16 cellular contexts compared by ENCODE assay signal in the genomic region with DNA sequence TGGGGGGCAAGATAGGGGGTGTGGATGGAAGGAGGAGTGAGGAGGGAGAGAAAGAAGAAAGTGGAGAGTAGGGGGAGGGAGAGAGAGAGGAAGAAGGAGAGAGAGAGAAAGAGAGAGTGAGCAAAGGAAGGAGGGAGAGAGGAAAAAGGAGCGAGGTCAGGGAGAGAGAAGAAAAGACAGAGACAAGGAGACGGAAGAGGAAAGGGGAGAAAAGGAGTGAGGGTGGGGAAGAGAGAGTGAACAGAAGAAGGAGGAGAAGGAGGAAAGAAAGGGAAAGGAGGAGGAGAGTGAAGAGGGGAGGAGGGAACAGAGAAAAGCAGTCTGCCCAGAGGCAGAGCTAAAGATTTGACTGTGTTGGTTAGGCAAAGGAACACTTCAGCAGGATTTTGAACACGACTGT.
DNase-seq lines count a peak whose midpoint lies in the region; TF ChIP-seq lines count a peak whose summit lies in the region.
"Had no signal": no experiment of that assay in that cellular context is flagged by ENCODE, and none has a peak within 500 bp of the region (broad histone marks: within the 10 kb centered on the region; RNA-seq: fewer than 3 reads in every experiment).

No MANE protein-coding gene starts in this region.

- WGBS in prostate gland = 74% methylated on average over 3 of the region's 3 CpGs

- H3K27ac Mint-ChIP-seq in activated naive CD4-positive, alpha-beta T cell treated with anti-CD3 and anti-CD28 coated beads, Interleukin-2, amount 10 ng/mL, durations not matched to agents 7 days and 5 days = peak overlapping the region; percentile 60
- H3K27ac Mint-ChIP-seq in activated naive CD4-positive, alpha-beta T cell treated with anti-CD3 and anti-CD28 coated beads for 36 hours = no peak overlapping the region
- H3K27ac Mint-ChIP-seq in dendritic cell treated with granulocyte-macrophage colony-stimulating factor and Interleukin-4, amounts not matched to agents 40 ng/mL and 50 ng/mL, for 4 days = peak overlapping the region; percentile 64
- peak overlapping the region in 2 of 3 experiments; percentile 38 to 84 for H3K27ac Mint-ChIP-seq in nephron
- H3K27ac Mint-ChIP-seq: GM23338 had no signal

- CTCF ChIA-PET in activated naive CD4-positive, alpha-beta T cell treated with anti-CD3 and anti-CD28 coated beads, Interleukin-2, amount 10 ng/mL, durations not matched to agents 7 days and 5 days (lab: Charles Lee) = interaction anchor here (2.4 kb wide), 1 partner anchor 184 kb away, joined by 10 read pairs; no protein-coding TSS in a partner anchor
- CTCF ChIA-PET in activated naive CD4-positive, alpha-beta T cell treated with anti-CD3 and anti-CD28 coated beads for 36 hours (lab: Charles Lee) = interaction anchor here (0.6 to 2.2 kb wide), 3 partner anchors 82 to 318 kb away, joined by 3 to 16 read pairs (median 4); no protein-coding TSS in a partner anchor
- CTCF ChIA-PET in HEK293 (lab: Yijun Ruan, JAX) = interaction anchor here (1.2 kb wide), 1 partner anchor 10 kb away, joined by 4 read pairs; no protein-coding TSS in a partner anchor

- no peaks in the 10 kb centered on the region for H3K9me3 Mint-ChIP-seq in activated naive CD4-positive, alpha-beta T cell treated with anti-CD3 and anti-CD28 coated beads, Interleukin-2, amount 10 ng/mL, durations not matched to agents 7 days and 5 days
- no peaks in the 10 kb centered on the region for H3K9me3 Mint-ChIP-seq in activated naive CD4-positive, alpha-beta T cell treated with anti-CD3 and anti-CD28 coated beads for 36 hours
- H3K9me3 Mint-ChIP-seq in dendritic cell treated with granulocyte-macrophage colony-stimulating factor and Interleukin-4, amounts not matched to agents 40 ng/mL and 50 ng/mL, for 4 days = no peaks in the 10 kb centered on the region
- H3K9me3 Mint-ChIP-seq in nephron = no peaks in the 10 kb centered on the region
- H3K9me3 Mint-ChIP-seq: GM23338 had no signal

- H3K4me3 ChIP-seq in HEK293 (ENCODE audit: low read depth, low read length) = no peak overlapping the region
- no peak overlapping the region for H3K4me3 ChIP-seq in prostate gland
- H3K4me3 ChIP-seq: BLaER1, GM23338 had no signal

- intact Hi-C loops in activated naive CD4-positive, alpha-beta T cell treated with anti-CD3 and anti-CD28 coated beads for 36 hours (cut with micrococcal nuclease) = loop anchor here (10.0 kb wide), 1 partner anchor 318 kb away; no protein-coding TSS in a partner anchor
- intact Hi-C loops in dendritic cell treated with granulocyte-macrophage colony-stimulating factor and Interleukin-4, amounts not matched to agents 40 ng/mL and 50 ng/mL, for 4 days (cut with micrococcal nuclease) = loop anchor here (10.0 kb wide), 1 partner anchor 178 kb away; the partner anchor contains the start of gene MID1IP1
- intact Hi-C loops in prostate gland (cut with DNase I) = no loop called here

- TF ChIP-seq POLR2A in prostate gland (IDR thresholded peaks at IDR 0.05) = no peak

- H3K27me3 Mint-ChIP-seq in activated naive CD4-positive, alpha-beta T cell treated with anti-CD3 and anti-CD28 coated beads, Interleukin-2, amount 10 ng/mL, durations not matched to agents 7 days and 5 days = peaks cover 4% of the 10 kb centered on the region
- no peaks in the 10 kb centered on the region for H3K27me3 Mint-ChIP-seq in activated naive CD4-positive, alpha-beta T cell treated with anti-CD3 and anti-CD28 coated beads for 36 hours (ENCODE audit: low read depth)
- H3K27me3 Mint-ChIP-seq in dendritic cell treated with granulocyte-macrophage colony-stimulating factor and Interleukin-4, amounts not matched to agents 40 ng/mL and 50 ng/mL, for 4 days = peaks cover 2% of the 10 kb centered on the region
- peaks cover 4% of the 10 kb centered on the region for H3K27me3 Mint-ChIP-seq in nephron (ENCODE audit: low read depth)

- H3K36me3 Mint-ChIP-seq in activated naive CD4-positive, alpha-beta T cell treated with anti-CD3 and anti-CD28 coated beads, Interleukin-2, amount 10 ng/mL, durations not matched to agents 7 days and 5 days = no peaks in the 10 kb centered on the region
- no peaks in the 10 kb centered on the region for H3K36me3 Mint-ChIP-seq in activated naive CD4-positive, alpha-beta T cell treated with anti-CD3 and anti-CD28 coated beads for 36 hours (ENCODE audit: low read depth)
- H3K36me3 Mint-ChIP-seq in dendritic cell treated with granulocyte-macrophage colony-stimulating factor and Interleukin-4, amounts not matched to agents 40 ng/mL and 50 ng/mL, for 4 days (ENCODE audit: low read depth) = no peaks in the 10 kb centered on the region
- no peaks in the 10 kb centered on the region for H3K36me3 Mint-ChIP-seq in nephron (ENCODE audit: low read depth)
- H3K36me3 Mint-ChIP-seq: CD8-positive, alpha-beta memory T cell had no signal

- POLR2A ChIA-PET in HEK293 (lab: Yijun Ruan, JAX) = no interaction called here

- no peaks in the 10 kb centered on the region for H3K9me3 ChIP-seq in HEK293 (ENCODE audit: control insufficient read depth, insufficient read depth, low read depth, low read length)
- H3K9me3 ChIP-seq in prostate gland = no peaks in the 10 kb centered on the region
- H3K9me3 ChIP-seq: BLaER1, Caco-2 had no signal

- H3K27ac ChIP-seq in HEK293 (ENCODE audit: extremely low read depth, low read depth, low read length) = no peak overlapping the region
- no peak overlapping the region for H3K27ac ChIP-seq in prostate gland
- H3K27ac ChIP-seq: BLaER1 had no signal

- H3K4me1 Mint-ChIP-seq in activated naive CD4-positive, alpha-beta T cell treated with anti-CD3 and anti-CD28 coated beads, Interleukin-2, amount 10 ng/mL, durations not matched to agents 7 days and 5 days = no peaks in the 10 kb centered on the region
- peaks cover 2% of the 10 kb centered on the region for H3K4me1 Mint-ChIP-seq in activated naive CD4-positive, alpha-beta T cell treated with anti-CD3 and anti-CD28 coated beads for 36 hours (ENCODE audit: low read depth)
- peaks cover 13% of the 10 kb centered on the region for H3K4me1 Mint-ChIP-seq in dendritic cell treated with granulocyte-macrophage colony-stimulating factor and Interleukin-4, amounts not matched to agents 40 ng/mL and 50 ng/mL, for 4 days (ENCODE audit: low read depth)
- H3K4me1 Mint-ChIP-seq in nephron = no peaks in the 10 kb centered on the region
- H3K4me1 Mint-ChIP-seq: CD8-positive, alpha-beta memory T cell had no signal

- no peak for TF ChIP-seq CTCF in HEK293 (tag by site-specific recombination; IDR thresholded peaks at IDR 0.05)
- TF ChIP-seq CTCF in nephron (IDR thresholded peaks at IDR 0.05; ENCODE audit: unreplicated experiment in 3 of 3) = no peak
- no peak for TF ChIP-seq CTCF in prostate gland (IDR thresholded peaks at IDR 0.05)

- no peak overlapping the region for H3K4me3 Mint-ChIP-seq in activated naive CD4-positive, alpha-beta T cell treated with anti-CD3 and anti-CD28 coated beads, Interleukin-2, amount 10 ng/mL, durations not matched to agents 7 days and 5 days
- no peak overlapping the region for H3K4me3 Mint-ChIP-seq in activated naive CD4-positive, alpha-beta T cell treated with anti-CD3 and anti-CD28 coated beads for 36 hours
- H3K4me3 Mint-ChIP-seq in dendritic cell treated with granulocyte-macrophage colony-stimulating factor and Interleukin-4, amounts not matched to agents 40 ng/mL and 50 ng/mL, for 4 days = no peak overlapping the region
- H3K4me3 Mint-ChIP-seq in nephron = no peak overlapping the region
- H3K4me3 Mint-ChIP-seq: CD8-positive, alpha-beta memory T cell; GM23338 had no signal

- H3K4me1 ChIP-seq in HEK293 (ENCODE audit: control insufficient read depth, insufficient read depth, low read length) (no peaks in the 10 kb centered on the region), prostate gland (replicated peaks) (no peaks in the 10 kb centered on the region)

- H3K27me3 ChIP-seq in prostate gland (replicated peaks; ENCODE audit: insufficient read depth) = no peaks in the 10 kb centered on the region
- H3K27me3 ChIP-seq: BLaER1 had no signal

- no peak for DNase-seq in activated naive CD4-positive, alpha-beta T cell treated with anti-CD3 and anti-CD28 coated beads, Interleukin-2, amount 10 ng/mL, durations not matched to agents 7 days and 5 days
- no peak for DNase-seq in activated naive CD4-positive, alpha-beta T cell treated with anti-CD3 and anti-CD28 coated beads for 36 hours
- DNase-seq in activated gamma-delta T cell (lab: John Stamatoyannopoulos, UW) (no peak), prostate gland (ENCODE audit: low spot score) (no peak)
- DNase-seq in NK-92 treated with Interleukin-12 subunit alpha and Interleukin-12 subunit beta, amount 100 ng/mL, for 24 hours (lab: John Stamatoyannopoulos, UW) = no peak
- DNase-seq: 8988T; AML-193; Caco-2; CD8-positive, alpha-beta memory T cell; GF-D8; H7 had no signal

- H3K36me3 ChIP-seq in HEK293 (ENCODE audit: control insufficient read depth in 2 of 2, insufficient read depth in 1 of 2, low read length in 2 of 2) = no peaks in the 10 kb centered on the region
- no peaks in the 10 kb centered on the region for H3K36me3 ChIP-seq in prostate gland
- H3K36me3 ChIP-seq: BLaER1 had no signal

TF ChIP-seq in HEK293, 187 proteins besides CTCF, POLR2A, EP300 and RAD21:
- TF ChIP-seq PRDM1 (tag by site-specific recombination; IDR thresholded peaks at IDR 0.05) (peak; percentile 92), ATF2 (tag by site-specific recombination; IDR thresholded peaks at IDR 0.05; ENCODE audit: low read depth) (no peak)
